ENCODE assay signal across 8 cellular contexts in the genomic region with DNA sequence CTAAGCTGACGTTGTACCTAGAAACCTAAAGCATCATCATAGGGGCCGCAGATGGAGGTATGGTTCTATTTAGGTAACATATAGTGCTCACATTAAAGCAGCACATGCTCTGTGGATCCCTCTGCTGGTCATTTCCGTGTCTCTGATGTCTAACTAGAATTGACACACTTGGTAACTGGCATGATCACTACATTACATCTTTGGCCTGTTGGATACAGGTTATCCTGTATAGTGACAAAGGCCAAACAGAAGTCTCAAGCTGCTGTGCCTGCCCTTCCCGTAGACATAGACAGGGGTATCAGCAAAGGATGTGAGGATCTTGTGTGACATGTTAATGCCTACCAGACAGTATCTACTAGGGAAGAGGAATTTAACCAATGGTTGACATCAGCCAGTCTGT. TPM values are rescaled to one million over a fixed set of nuclear protein-coding genes. Genes with fewer than 3 reads are reported as not detected.
A peak's percentile ranks its signal among the peaks of the same experiment; 100 is the strongest.
DNase-seq lines count a peak whose midpoint lies in the region; ATAC-seq and TF ChIP-seq lines count a peak whose summit lies in the region.

No MANE protein-coding gene starts in this region.

- H3K27ac ChIP-seq in C4-2B (no peak overlapping the region), neural cell (ENCODE audit: low read length) (no peak overlapping the region)

- H3K9me2 ChIP-seq in neural cell (ENCODE audit: insufficient read depth, low read length) = no peaks in the 10 kb centered on the region

- H3F3A ChIP-seq in neural cell (ENCODE audit: insufficient read depth, low read length, poor library complexity, severe bottlenecking) = no peaks in the 10 kb centered on the region

- no peaks in the 10 kb centered on the region for H4K20me1 ChIP-seq in neural cell (ENCODE audit: insufficient read depth)

- H3K36me3 ChIP-seq in neural cell (ENCODE audit: insufficient read depth, low read length) = no peaks in the 10 kb centered on the region

- H3K79me2 ChIP-seq in neural cell (replicated peaks; ENCODE audit: insufficient read depth, low read length) = no peaks in the 10 kb centered on the region

- TF ChIP-seq RAD21 in neural cell (conservative IDR thresholded peaks at IDR 0.05) = peak; percentile 47

- no peak for TF ChIP-seq EP300 in neural cell (conservative IDR thresholded peaks at IDR 0.05; ENCODE audit: poor library complexity, severe bottlenecking)

- no peak overlapping the region for H3K9ac ChIP-seq in neural cell (ENCODE audit: low read length)

- no peaks in the 10 kb centered on the region for H3K9me3 ChIP-seq in neural cell (ENCODE audit: low read length)

- no peak overlapping the region for H3K4me2 ChIP-seq in neural cell (ENCODE audit: low read length)

- DNase-seq in LoVo (ENCODE audit: low spot score) = peak; percentile 40
- DNase-seq in epithelial cell of proximal tubule (ENCODE audit: low read depth) = no peak
- DNase-seq in NCI-H1092 treated with DMSO at 0.1 percent for 48 hours (lab: John Stamatoyannopoulos, UW) = no peak

- H2AFZ ChIP-seq in neural cell (ENCODE audit: low read depth, low read length) = no peak overlapping the region

- H3K4me3 ChIP-seq in WI38 (ENCODE audit: low read depth, low read length) = no peak overlapping the region
- no peak overlapping the region for H3K4me3 ChIP-seq in epithelial cell of proximal tubule (ENCODE audit: low read depth, low read length)
- no peak overlapping the region for H3K4me3 ChIP-seq in neural cell (ENCODE audit: low read length)

- peak; percentile 78 for TF ChIP-seq CTCF in C4-2B (conservative IDR thresholded peaks at IDR 0.05)
- peak; percentile 54 for TF ChIP-seq CTCF in GM12874 (IDR thresholded peaks at IDR 0.05; ENCODE audit: insufficient read depth, low read depth, low read length)
- peak; percentile 49 for TF ChIP-seq CTCF in WI38 (IDR thresholded peaks at IDR 0.05; ENCODE audit: low read depth, low read length)
- peak; percentile 78 for TF ChIP-seq CTCF in epithelial cell of proximal tubule (conservative IDR thresholded peaks at IDR 0.05; ENCODE audit: low read depth, low read length)
- peak; percentile 60 for TF ChIP-seq CTCF in neural cell (IDR thresholded peaks at IDR 0.05; ENCODE audit: poor library complexity, severe bottlenecking)

- no peaks in the 10 kb centered on the region for H3K27me3 ChIP-seq in neural cell (ENCODE audit: insufficient read depth, low read depth, low read length)

- no peak for ATAC-seq in GM19467 (IDR thresholded peaks at IDR 0.05; ENCODE audit: unreplicated experiment)

TF ChIP-seq in neural cell, 6 proteins besides CTCF, POLR2A, EP300 and RAD21:
- TF ChIP-seq EZH2 (IDR thresholded peaks at IDR 0.05; ENCODE audit: borderline replicate concordance, insufficient read depth, low read length, poor library complexity, severe bottlenecking) (no peak), SMC3 (conservative IDR thresholded peaks at IDR 0.05; ENCODE audit: poor library complexity) (peak; percentile 69), TAF1 (IDR thresholded peaks at IDR 0.05; ENCODE audit: low read depth) (no peak), POLR2AphosphoS5 (IDR thresholded peaks at IDR 0.05) (no peak), MXI1 (conservative IDR thresholded peaks at IDR 0.05; ENCODE audit: poor library complexity, severe bottlenecking) (no peak)
- TF ChIP-seq, protein P1, sequence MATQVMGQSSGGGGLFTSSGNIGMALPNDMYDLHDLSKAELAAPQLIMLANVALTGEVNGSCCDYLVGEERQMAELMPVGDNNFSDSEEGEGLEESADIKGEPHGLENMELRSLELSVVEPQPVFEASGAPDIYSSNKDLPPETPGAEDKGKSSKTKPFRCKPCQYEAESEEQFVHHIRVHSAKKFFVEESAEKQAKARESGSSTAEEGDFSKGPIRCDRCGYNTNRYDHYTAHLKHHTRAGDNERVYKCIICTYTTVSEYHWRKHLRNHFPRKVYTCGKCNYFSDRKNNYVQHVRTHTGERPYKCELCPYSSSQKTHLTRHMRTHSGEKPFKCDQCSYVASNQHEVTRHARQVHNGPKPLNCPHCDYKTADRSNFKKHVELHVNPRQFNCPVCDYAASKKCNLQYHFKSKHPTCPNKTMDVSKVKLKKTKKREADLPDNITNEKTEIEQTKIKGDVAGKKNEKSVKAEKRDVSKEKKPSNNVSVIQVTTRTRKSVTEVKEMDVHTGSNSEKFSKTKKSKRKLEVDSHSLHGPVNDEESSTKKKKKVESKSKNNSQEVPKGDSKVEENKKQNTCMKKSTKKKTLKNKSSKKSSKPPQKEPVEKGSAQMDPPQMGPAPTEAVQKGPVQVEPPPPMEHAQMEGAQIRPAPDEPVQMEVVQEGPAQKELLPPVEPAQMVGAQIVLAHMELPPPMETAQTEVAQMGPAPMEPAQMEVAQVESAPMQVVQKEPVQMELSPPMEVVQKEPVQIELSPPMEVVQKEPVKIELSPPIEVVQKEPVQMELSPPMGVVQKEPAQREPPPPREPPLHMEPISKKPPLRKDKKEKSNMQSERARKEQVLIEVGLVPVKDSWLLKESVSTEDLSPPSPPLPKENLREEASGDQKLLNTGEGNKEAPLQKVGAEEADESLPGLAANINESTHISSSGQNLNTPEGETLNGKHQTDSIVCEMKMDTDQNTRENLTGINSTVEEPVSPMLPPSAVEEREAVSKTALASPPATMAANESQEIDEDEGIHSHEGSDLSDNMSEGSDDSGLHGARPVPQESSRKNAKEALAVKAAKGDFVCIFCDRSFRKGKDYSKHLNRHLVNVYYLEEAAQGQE (IDR thresholded peaks at IDR 0.05; ENCODE audit: borderline replicate concordance) = no peak

RNA-seq across cellular contexts. Expression of a gene that starts 51.2 kb away (rescaled TPM):
- 106 and 109 TPM in 2 replicates for total RNA-seq in epithelial cell of proximal tubule
- 78.5 and 96.3 TPM in 2 replicates for polyA plus RNA-seq in neural cell
- polyA minus RNA-seq in neural cell = 190 and 217 TPM in 2 replicates
